Comparison of ENCODE assay signal across 8 cellular contexts in genomic region chr10:16436758-16437539, GRCh38. TPM values are rescaled to one million over a fixed set of nuclear protein-coding genes. Genes with fewer than 3 reads are reported as not detected.
DNase-seq lines count a peak whose midpoint lies in the region; ATAC-seq lines count a peak whose summit lies in the region.

A gene with protein sequence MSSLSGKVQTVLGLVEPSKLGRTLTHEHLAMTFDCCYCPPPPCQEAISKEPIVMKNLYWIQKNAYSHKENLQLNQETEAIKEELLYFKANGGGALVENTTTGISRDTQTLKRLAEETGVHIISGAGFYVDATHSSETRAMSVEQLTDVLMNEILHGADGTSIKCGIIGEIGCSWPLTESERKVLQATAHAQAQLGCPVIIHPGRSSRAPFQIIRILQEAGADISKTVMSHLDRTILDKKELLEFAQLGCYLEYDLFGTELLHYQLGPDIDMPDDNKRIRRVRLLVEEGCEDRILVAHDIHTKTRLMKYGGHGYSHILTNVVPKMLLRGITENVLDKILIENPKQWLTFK (plus strand): TSS chr10:16437010. CDS start chr10:16484385, 47,375 bp downstream.

- no peaks in the 10 kb centered on the region for H3K9me3 Mint-ChIP-seq in activated CD4-positive, alpha-beta T cell treated with anti-CD3 and anti-CD28 coated beads, Interleukin-2, amount 10 ng/mL, durations not matched to agents 24 days and 14 days

- DNase-seq in Ammon's horn (ENCODE audit: low spot score) (peak; percentile 89), GM19238 (ENCODE audit: insufficient read length, low spot score) (peak; percentile 82), NCI-H510A treated with DMSO at 0.1 percent for 48 hours (lab: John Stamatoyannopoulos, UW) (peak; percentile 82), cortex of kidney (lab: John Stamatoyannopoulos, UW) (peak; percentile 21), left kidney (ENCODE audit: low read depth, low spot score) (peak; percentile 95)
- DNase-seq in activated CD4-positive, alpha-beta T cell treated with anti-CD3 and anti-CD28 coated beads, Interleukin-2, amount 10 ng/mL, durations not matched to agents 24 days and 14 days = peak; percentile 100
- DNase-seq in stimulated activated CD4-positive, alpha-beta T cell treated with anti-CD3 and anti-CD28 coated beads, Interleukin-2, amount 100 ng/mL, for 24 hours = peak; percentile 100

- peaks cover 9% of the 10 kb centered on the region for H3K27me3 Mint-ChIP-seq in activated CD4-positive, alpha-beta T cell treated with anti-CD3 and anti-CD28 coated beads, Interleukin-2, amount 10 ng/mL, durations not matched to agents 24 days and 14 days

- peak; percentile 98 for ATAC-seq in HG03432 (IDR thresholded peaks at IDR 0.05; ENCODE audit: unreplicated experiment)

- intact Hi-C loops in activated CD4-positive, alpha-beta T cell treated with anti-CD3 and anti-CD28 coated beads, Interleukin-2, amount 10 ng/mL, durations not matched to agents 24 days and 14 days (cut with micrococcal nuclease) = loop anchor here (1.0 to 10.0 kb wide), 5 partner anchors 84 to 798 kb away; partner anchors contain the start of genes C1QL3, MINDY3 and RSU1

- H3K4me3 Mint-ChIP-seq in activated CD4-positive, alpha-beta T cell treated with anti-CD3 and anti-CD28 coated beads, Interleukin-2, amount 10 ng/mL, durations not matched to agents 24 days and 14 days = peak within 1 kb of the TSS; percentile 95

- H3K27ac Mint-ChIP-seq in activated CD4-positive, alpha-beta T cell treated with anti-CD3 and anti-CD28 coated beads, Interleukin-2, amount 10 ng/mL, durations not matched to agents 24 days and 14 days = peak within 1 kb of the TSS; percentile 96

- H3K36me3 Mint-ChIP-seq in activated CD4-positive, alpha-beta T cell treated with anti-CD3 and anti-CD28 coated beads, Interleukin-2, amount 10 ng/mL, durations not matched to agents 24 days and 14 days (ENCODE audit: low read depth) = peaks cover 28% of the 10 kb centered on the region

- H3K4me1 Mint-ChIP-seq in activated CD4-positive, alpha-beta T cell treated with anti-CD3 and anti-CD28 coated beads, Interleukin-2, amount 10 ng/mL, durations not matched to agents 24 days and 14 days = peaks cover 37% of the 10 kb centered on the region

RNA-seq across cellular contexts. Expression of the gene that starts here (rescaled TPM):
- total RNA-seq in activated CD4-positive, alpha-beta T cell treated with anti-CD3 and anti-CD28 coated beads, Interleukin-2, amount 10 ng/mL, durations not matched to agents 24 days and 14 days = 16.7 and 17.8 TPM in 2 replicates

Comparison
In these comparisons a context has a peak if more than half of its experiments do, and no peak if none do; other contexts are left out.
1. Peak in every context shown above with its lines: DNase-seq and ATAC-seq.
2. DNase-seq: peak in every context shown above with its lines; median percentile 100 in activated CD4-positive, alpha-beta T cell treated with anti-CD3 and anti-CD28 coated beads, Interleukin-2, amount 10 ng/mL, durations not matched to agents 24 days and 14 days; 100 in stimulated activated CD4-positive, alpha-beta T cell treated with anti-CD3 and anti-CD28 coated beads, Interleukin-2, amount 100 ng/mL, for 24 hours; 95 in left kidney; 89 in Ammon's horn; 82 in GM19238; 82 in NCI-H510A treated with DMSO at 0.1 percent for 48 hours; 21 in cortex of kidney.